In genomic region chr4:1683371-1683902, GRCh38 we compare ENCODE assay signal across 8 cellular contexts. TPM values are rescaled to one million over a fixed set of nuclear protein-coding genes. Genes with fewer than 3 reads are reported as not detected.
DNase-seq lines count a peak whose midpoint lies in the region; ATAC-seq and TF ChIP-seq lines count a peak whose summit lies in the region.

No MANE protein-coding gene starts in this region.

- H3K4me1 ChIP-seq in ES-I3 (ENCODE audit: insufficient read depth, low read length): peaks cover 7% of the 10 kb centered on the region
- peaks cover 22% of the 10 kb centered on the region for H3K4me1 ChIP-seq in suprapubic skin

- no peak for TF ChIP-seq POLR2A in suprapubic skin (IDR thresholded peaks at IDR 0.05)

- TF ChIP-seq CTCF in suprapubic skin (IDR thresholded peaks at IDR 0.05): no peak

- no peaks in the 10 kb centered on the region for H3K36me3 Mint-ChIP-seq in memory B cell

- peak overlapping the region; percentile 75 for H3K9ac ChIP-seq in ES-I3 (ENCODE audit: low read depth, low read length)

- no peaks in the 10 kb centered on the region for H3K27me3 Mint-ChIP-seq in memory B cell

- no peak for TF ChIP-seq EP300 in suprapubic skin (IDR thresholded peaks at IDR 0.05)

- peak overlapping the region; percentile 76 for H3K4me3 ChIP-seq in suprapubic skin

- ATAC-seq in HG02759 (IDR thresholded peaks at IDR 0.05; ENCODE audit: unreplicated experiment) (peak; percentile 7), memory B cell (ENCODE audit: low read depth) (peak; percentile 2), GM19035 (IDR thresholded peaks at IDR 0.05; ENCODE audit: unreplicated experiment) (no peak)

- H3K4me3 Mint-ChIP-seq in memory B cell: peak overlapping the region; percentile 84

- H3K27ac ChIP-seq in suprapubic skin: peak overlapping the region; percentile 90

- H3K9me3 Mint-ChIP-seq in memory B cell: no peaks in the 10 kb centered on the region

- H3K36me3 ChIP-seq in ES-I3 (ENCODE audit: insufficient read depth, low read length): no peaks in the 10 kb centered on the region
- H3K36me3 ChIP-seq in suprapubic skin: no peaks in the 10 kb centered on the region

- no peaks in the 10 kb centered on the region for H3K27me3 ChIP-seq in suprapubic skin

- H3K27ac Mint-ChIP-seq in memory B cell: peak overlapping the region; percentile 63

- DNase-seq in SW480 (ENCODE audit: low spot score): peak; percentile 39
- DNase-seq in effector CD4-positive, alpha-beta T cell: peak; percentile 25
- DNase-seq in memory B cell (ENCODE audit: low spot score in 2 of 2): peak in 1 of 2 donors; percentile 12
- no peak for DNase-seq in suprapubic skin (ENCODE audit: low spot score in 2 of 2)
- DNase-seq in NCI-H1092 treated with DMSO at 0.1 percent for 48 hours (lab: John Stamatoyannopoulos, UW): no peak

- 5% methylated on average over 23 of the region's 30 CpGs for WGBS in suprapubic skin

- H3K4me1 Mint-ChIP-seq in memory B cell: peaks cover 9% of the 10 kb centered on the region

- H3K9me3 ChIP-seq in ES-I3 (ENCODE audit: control insufficient read depth, insufficient read depth, low read length) (no peaks in the 10 kb centered on the region), suprapubic skin (no peaks in the 10 kb centered on the region)

RNA-seq across cellular contexts. Expression of gene FAM53A, which starts 0.7 kb away (rescaled TPM):
- total RNA-seq in suprapubic skin: 1 to 10 TPM; 2.2 to 8.0 (median 4.9) TPM

RNA-seq across cellular contexts. Expression of gene SLBP, which starts 28.7 kb away (rescaled TPM):
- total RNA-seq in suprapubic skin: 10 to 100 TPM; 36.9 to 59.1 (median 40.8) TPM

RNA-seq across cellular contexts. Expression of gene TMEM129, which starts 37.7 kb away (rescaled TPM):
- total RNA-seq in suprapubic skin: 10 to 100 TPM; 50.4 to 77.2 (median 57.6) TPM

RNA-seq across cellular contexts. Expression of gene TACC3, which starts 37.9 kb away (rescaled TPM):
- total RNA-seq in suprapubic skin: 10 to 100 TPM in 2 of 4 donors, 1 to 10 TPM in 2; 7.2 to 11.7 (median 8.8) TPM

Comparison
In these comparisons a context has a peak if more than half of its experiments do, and no peak if none do; other contexts are left out.
1. DNase-seq: peak in SW480 (single experiment) and effector CD4-positive, alpha-beta T cell (single experiment); none in suprapubic skin (0 of 2) and NCI-H1092 treated with DMSO at 0.1 percent for 48 hours (single experiment).